Comparison of ENCODE assay signal across 8 cellular contexts in genomic region chr9:129412814-129413536, GRCh38.
DNase-seq lines count a peak whose midpoint lies in the region; ATAC-seq lines count a peak whose summit lies in the region.

No MANE protein-coding gene starts in this region.

- peaks cover 13 to 14% of the 10 kb centered on the region in 2 donors for H3K9me3 Mint-ChIP-seq in activated naive CD4-positive, alpha-beta T cell treated with anti-CD3 and anti-CD28 coated beads, Interleukin-2, amount 50 U/mL, for 72 hours

- peak; percentile 23 for ATAC-seq in GM18861 (IDR thresholded peaks at IDR 0.05; ENCODE audit: unreplicated experiment)
- peak; percentile 11 for ATAC-seq in HG03139 (IDR thresholded peaks at IDR 0.05; ENCODE audit: unreplicated experiment)
- peak; percentile 53 for ATAC-seq in activated naive CD4-positive, alpha-beta T cell treated with anti-CD3 and anti-CD28 coated beads, Interleukin-2, amount 50 U/mL, for 72 hours
- peak; percentile 73 for ATAC-seq in Right ventricle myocardium inferior

- peaks cover 11 to 15% of the 10 kb centered on the region in 2 donors for H3K36me3 Mint-ChIP-seq in activated naive CD4-positive, alpha-beta T cell treated with anti-CD3 and anti-CD28 coated beads, Interleukin-2, amount 50 U/mL, for 72 hours

- intact Hi-C loops in Right ventricle myocardium inferior (cut with DNase I), result loop anchor here (1.0 to 10.0 kb wide), 6 partner anchors 48 to 274 kb away; partner anchors contain the start of gene IER5L

- peak; percentile 68 for DNase-seq in AG08395 (ENCODE audit: low spot score)
- peak; percentile 9 for DNase-seq in OCI-M2 (lab: John Stamatoyannopoulos, UW; ENCODE audit: unreplicated experiment)
- peak; percentile 53 to 65 for DNase-seq in activated naive CD4-positive, alpha-beta T cell treated with anti-CD3 and anti-CD28 coated beads, Interleukin-2, amount 50 U/mL, for 72 hours (ENCODE audit: low spot score in 2 of 2)
- peak; percentile 82 for DNase-seq in Right ventricle myocardium inferior (ENCODE audit: missing footprints)
- peak; percentile 72 for DNase-seq in occipital lobe (lab: John Stamatoyannopoulos, UW)
- peak; percentile 78 for DNase-seq in ureter (ENCODE audit: low spot score)

- peak overlapping the region; percentile 94 to 96 for H3K27ac Mint-ChIP-seq in activated naive CD4-positive, alpha-beta T cell treated with anti-CD3 and anti-CD28 coated beads, Interleukin-2, amount 50 U/mL, for 72 hours

Comparison
In these comparisons a context has a peak if more than half of its experiments do, and no peak if none do; other contexts are left out.
1. Peak in every context shown above with its lines: DNase-seq and ATAC-seq.
2. DNase-seq: peak in every context shown above with its lines; median percentile 82 in Right ventricle myocardium inferior; 78 in ureter; 72 in occipital lobe; 68 in AG08395; 59 in activated naive CD4-positive, alpha-beta T cell treated with anti-CD3 and anti-CD28 coated beads, Interleukin-2, amount 50 U/mL, for 72 hours; 9 in OCI-M2.
3. ATAC-seq: peak in every context shown above with its lines; median percentile 73 in Right ventricle myocardium inferior; 53 in activated naive CD4-positive, alpha-beta T cell treated with anti-CD3 and anti-CD28 coated beads, Interleukin-2, amount 50 U/mL, for 72 hours; 23 in GM18861; 11 in HG03139.